1 cellular context compared by ENCODE assay signal in genomic region chr2:215930505-215931233, GRCh38.
TF ChIP-seq lines count a peak whose summit lies in the region.

No MANE protein-coding gene starts in this region.

TF ChIP-seq in SK-N-SH, 30 proteins besides CTCF, POLR2A, EP300 and RAD21 (continued from another document):
- TF ChIP-seq FOXM1 (IDR thresholded peaks at IDR 0.05; ENCODE audit: low read depth) (no peak), SMC3 (IDR thresholded peaks at IDR 0.05; ENCODE audit: low read depth, low read length) (no peak), POLR2AphosphoS5 (IDR thresholded peaks at IDR 0.05; ENCODE audit: low read depth, low read length) (no peak)
